In genomic region chr11:13316528-13316961, GRCh38 we compare ENCODE assay signal across 9 cellular contexts. TPM values are rescaled to one million over a fixed set of nuclear protein-coding genes. Genes with fewer than 3 reads are reported as not detected.
DNase-seq lines count a peak whose midpoint lies in the region; ATAC-seq and TF ChIP-seq lines count a peak whose summit lies in the region.
"Had no signal": no experiment of that assay in that cellular context is flagged by ENCODE, and none has a peak within 500 bp of the region (broad histone marks: within the 10 kb centered on the region; RNA-seq: fewer than 3 reads in every experiment).

No MANE protein-coding gene starts in this region.

- no peak overlapping the region for H3K4me2 ChIP-seq in SK-N-SH

- ATAC-seq in Right ventricle myocardium superior (ENCODE audit: poor library complexity) (peak; percentile 57), HG02623 (IDR thresholded peaks at IDR 0.05; ENCODE audit: unreplicated experiment) (no peak)
- no peak for ATAC-seq in naive thymus-derived CD4-positive, alpha-beta T cell

- H3K4me1 Mint-ChIP-seq in naive thymus-derived CD4-positive, alpha-beta T cell: peaks cover 36 to 93% (median 87%) of the 10 kb centered on the region in 7 donors
- peaks cover 12% of the 10 kb centered on the region for H3K4me1 Mint-ChIP-seq in endodermal cell

- H3K36me3 ChIP-seq in SK-N-SH (replicated peaks in 1 of 2; ENCODE audit: control insufficient read depth in 1 of 2, insufficient read depth in 2 of 2, low read length in 1 of 2): no peaks in the 10 kb centered on the region
- H3K36me3 ChIP-seq in left ventricle myocardium inferior: peaks cover 6% of the 10 kb centered on the region
- H3K36me3 ChIP-seq in naive thymus-derived CD4-positive, alpha-beta T cell (ENCODE audit: control insufficient read depth in 2 of 3, insufficient read depth in 3 of 3, low read length in 3 of 3): peaks cover 0 to 17% (median 0%) of the 10 kb centered on the region in 3 experiments
- no peaks in the 10 kb centered on the region for H3K36me3 ChIP-seq in endodermal cell (ENCODE audit: control insufficient read depth, insufficient read depth, low read length)

- H3F3A ChIP-seq in SK-N-SH (replicated peaks; ENCODE audit: insufficient read depth): no peaks in the 10 kb centered on the region

- POLR2A ChIA-PET in SK-N-SH (lab: Yijun Ruan, JAX): no interaction called here
- POLR2A ChIA-PET in naive thymus-derived CD4-positive, alpha-beta T cell (lab: Charles Lee): no interaction called here

- CTCF ChIA-PET in SK-N-SH (lab: Yijun Ruan, JAX): interaction anchor here (0.9 to 6.1 kb wide), 6 partner anchors 10 to 28 kb away, joined by 3 to 46 read pairs (median 4); no protein-coding TSS in a partner anchor
- CTCF ChIA-PET in naive thymus-derived CD4-positive, alpha-beta T cell (lab: Charles Lee): no interaction called here

- WGBS in SK-N-SH (ENCODE audit: low lambda C conversion rate): 74% methylated on average over 4 of the region's 4 CpGs
- 85% methylated on average over 4 of the region's 4 CpGs; no CpG with 5 or more reads in 1 of the 2 experiments for WGBS in endodermal cell (ENCODE audit: insufficient coverage in 1 of 2, insufficient read length in 1 of 2), 2 experiments

- no peak for TF ChIP-seq RAD21 in SK-N-SH (IDR thresholded peaks at IDR 0.05; ENCODE audit: low read length)

- H3K27ac ChIP-seq in SK-N-SH (ENCODE audit: low read depth in 2 of 2, low read length in 1 of 2) (peak overlapping the region; percentile 52 to 72), left ventricle myocardium inferior (replicated peaks) (peak overlapping the region; percentile 32), dorsolateral prefrontal cortex (peak overlapping the region in 9 of 59 donors; percentile 5 to 51 (median 22)), endodermal cell (ENCODE audit: low read depth, low read length) (no peak overlapping the region)
- no peak overlapping the region for H3K27ac ChIP-seq in naive thymus-derived CD4-positive, alpha-beta T cell (ENCODE audit: low read depth, low read length)

- H3K9me3 ChIP-seq in SK-N-SH: no peaks in the 10 kb centered on the region
- H3K9me3 ChIP-seq in left ventricle myocardium inferior (replicated peaks): no peaks in the 10 kb centered on the region
- no peaks in the 10 kb centered on the region for H3K9me3 ChIP-seq in naive thymus-derived CD4-positive, alpha-beta T cell (ENCODE audit: control insufficient read depth in 2 of 3, low read length in 3 of 3)
- H3K9me3 ChIP-seq in endodermal cell (ENCODE audit: control insufficient read depth, low read length): no peaks in the 10 kb centered on the region

- H3K9me2 ChIP-seq in SK-N-SH: no peaks in the 10 kb centered on the region

- intact Hi-C loops in Right ventricle myocardium superior (cut with DNase I): no loop called here
- intact Hi-C loops in cardiac septum (cut with DNase I): no loop called here
- intact Hi-C loops in left ventricle myocardium inferior (cut with micrococcal nuclease): no loop called here
- intact Hi-C loops in dorsolateral prefrontal cortex (cut with DNase I): no loop called here
- intact Hi-C loops in naive thymus-derived CD4-positive, alpha-beta T cell (cut with micrococcal nuclease): loop anchor here in 1 of 2 donors (5.0 kb wide), 1 partner anchor 39 kb away; the partner anchor contains the start of gene BMAL1

- TF ChIP-seq EP300 in SK-N-SH (IDR thresholded peaks at IDR 0.05; ENCODE audit: borderline replicate concordance in 1 of 2, low read depth in 1 of 2, low read length in 1 of 2): no peak

- H3K4me1 ChIP-seq in SK-N-SH (ENCODE audit: control insufficient read depth in 1 of 2, insufficient read depth in 2 of 2, low read depth in 1 of 2, low read length in 1 of 2): peaks cover 6 to 31% of the 10 kb centered on the region in 2 experiments; a peak in 3 of 4 replicates
- H3K4me1 ChIP-seq in left ventricle myocardium inferior: peaks cover 78% of the 10 kb centered on the region
- H3K4me1 ChIP-seq in naive thymus-derived CD4-positive, alpha-beta T cell (ENCODE audit: control insufficient read depth in 2 of 2, insufficient read depth in 2 of 2, low read length in 2 of 2): peaks cover 20 to 21% of the 10 kb centered on the region in 2 donors
- no peaks in the 10 kb centered on the region for H3K4me1 ChIP-seq in endodermal cell (ENCODE audit: control insufficient read depth, insufficient read depth, low read length)

- H3K9ac ChIP-seq in SK-N-SH (no peak overlapping the region), endodermal cell (ENCODE audit: extremely low read depth, low read length, poor library complexity, severe bottlenecking) (no peak overlapping the region)

- H2AFZ ChIP-seq in SK-N-SH (ENCODE audit: low read depth): 0 out of 2 replicates have a peak overlapping the region, but pooled peaks have one; percentile 40

- H3K4me3 ChIP-seq in SK-N-SH (ENCODE audit: low read depth in 2 of 2, low read length in 1 of 2) (no peak overlapping the region), left ventricle myocardium inferior (no peak overlapping the region), dorsolateral prefrontal cortex (no peak overlapping the region), endodermal cell (ENCODE audit: low read length) (no peak overlapping the region)
- H3K4me3 ChIP-seq in naive thymus-derived CD4-positive, alpha-beta T cell (ENCODE audit: low read length): no peak overlapping the region

- H3K36me3 Mint-ChIP-seq in naive thymus-derived CD4-positive, alpha-beta T cell: peaks cover 8 to 26% (median 13%) of the 10 kb centered on the region in 5 donors
- no peaks in the 10 kb centered on the region for H3K36me3 Mint-ChIP-seq in endodermal cell (ENCODE audit: low read depth)

- peak overlapping the region in 3 of 10 donors; percentile 1 to 18 (median 4) for H3K4me3 Mint-ChIP-seq in naive thymus-derived CD4-positive, alpha-beta T cell
- no peak overlapping the region for H3K4me3 Mint-ChIP-seq in endodermal cell
- H3K4me3 Mint-ChIP-seq: IgD-negative memory B cell had no signal

- H3K27ac Mint-ChIP-seq in naive thymus-derived CD4-positive, alpha-beta T cell: peak overlapping the region in 3 of 9 donors; percentile 14 to 51 (median 28)
- H3K27ac Mint-ChIP-seq in endodermal cell: no peak overlapping the region

- no peaks in the 10 kb centered on the region for H3K27me3 ChIP-seq in SK-N-SH (ENCODE audit: insufficient read depth)
- H3K27me3 ChIP-seq in left ventricle myocardium inferior (ENCODE audit: low read depth): no peaks in the 10 kb centered on the region
- no peaks in the 10 kb centered on the region for H3K27me3 ChIP-seq in dorsolateral prefrontal cortex
- H3K27me3 ChIP-seq in naive thymus-derived CD4-positive, alpha-beta T cell (ENCODE audit: control insufficient read depth in 2 of 2, insufficient read depth in 2 of 2, low read length in 2 of 2): no peaks in the 10 kb centered on the region
- no peaks in the 10 kb centered on the region for H3K27me3 ChIP-seq in endodermal cell (ENCODE audit: control insufficient read depth, insufficient read depth, low read length, poor library complexity, severe bottlenecking)

- TF ChIP-seq CTCF in SK-N-SH (IDR thresholded peaks at IDR 0.05): no peak
- TF ChIP-seq CTCF in left ventricle myocardium inferior (IDR thresholded peaks at IDR 0.05; ENCODE audit: borderline replicate concordance): no peak
- TF ChIP-seq CTCF in dorsolateral prefrontal cortex (IDR thresholded peaks at IDR 0.05 in 54 of 56, conservative IDR thresholded peaks at IDR 0.05 in 2 of 56; ENCODE audit: low read depth in 1 of 56, partially characterized antibody in 56 of 56): no peak
- no peak for TF ChIP-seq CTCF in endodermal cell (conservative IDR thresholded peaks at IDR 0.05)

- H3K79me2 ChIP-seq in SK-N-SH (ENCODE audit: insufficient read depth): peaks cover 15% of the 10 kb centered on the region; the same call in 1 of the 2 replicates

- DNase-seq in Right ventricle myocardium superior (peak; percentile 63), cardiac septum (ENCODE audit: low spot score) (no peak), SK-N-SH (no peak), left ventricle myocardium inferior (no peak), dorsolateral prefrontal cortex (no peak), endodermal cell (no peak)
- DNase-seq in naive thymus-derived CD4-positive, alpha-beta T cell: no peak

- no peaks in the 10 kb centered on the region for H3K27me3 Mint-ChIP-seq in naive thymus-derived CD4-positive, alpha-beta T cell
- H3K27me3 Mint-ChIP-seq in endodermal cell (ENCODE audit: insufficient read depth): no peaks in the 10 kb centered on the region
- H3K27me3 Mint-ChIP-seq: IgD-negative memory B cell had no signal

- no peaks in the 10 kb centered on the region for H3K9me3 Mint-ChIP-seq in naive thymus-derived CD4-positive, alpha-beta T cell
- no peaks in the 10 kb centered on the region for H3K9me3 Mint-ChIP-seq in endodermal cell
- H3K9me3 Mint-ChIP-seq: IgD-negative memory B cell had no signal

- H4K20me1 ChIP-seq in SK-N-SH (ENCODE audit: insufficient read depth): no peaks in the 10 kb centered on the region

TF ChIP-seq in SK-N-SH, 30 proteins besides CTCF, POLR2A, EP300 and RAD21 (continues in another document):
- no peak for TF ChIP-seq TEAD4 (IDR thresholded peaks at IDR 0.05; ENCODE audit: borderline replicate concordance, insufficient read depth)
- peak; percentile 37; the same call in 1 of the 2 replicates for TF ChIP-seq FOSL2 (IDR thresholded peaks at IDR 0.05; ENCODE audit: borderline replicate concordance, low read depth)
- no peak for TF ChIP-seq FOXM1 (IDR thresholded peaks at IDR 0.05; ENCODE audit: low read depth)
- TF ChIP-seq SIN3A (IDR thresholded peaks at IDR 0.05; ENCODE audit: borderline replicate concordance, low read depth, low read length): no peak
- TF ChIP-seq GABPA (IDR thresholded peaks at IDR 0.05; ENCODE audit: low read depth): no peak
- peak; percentile 21; the same call in 1 of the 2 replicates for TF ChIP-seq NFIC (IDR thresholded peaks at IDR 0.05; ENCODE audit: borderline replicate concordance)
- TF ChIP-seq RFX5 (IDR thresholded peaks at IDR 0.05; ENCODE audit: low read length): no peak
- TF ChIP-seq RXRA (IDR thresholded peaks at IDR 0.05; ENCODE audit: borderline replicate concordance, low read depth): no peak
- TF ChIP-seq TAF1 (IDR thresholded peaks at IDR 0.05; ENCODE audit: borderline replicate concordance, low read depth, low read length): no peak
- TF ChIP-seq ELF1 (IDR thresholded peaks at IDR 0.05): no peak
- TF ChIP-seq EZH2phosphoT487 (IDR thresholded peaks at IDR 0.05; ENCODE audit: borderline replicate concordance, low read depth): no peak
- no peak for TF ChIP-seq YY1 (IDR thresholded peaks at IDR 0.05; ENCODE audit: low read depth)

RNA-seq across cellular contexts. Expression of gene BMAL1, which starts 39.0 kb away (rescaled TPM):
- 9.8 TPM for total RNA-seq in Right ventricle myocardium superior
- total RNA-seq in cardiac septum: 11.6 TPM
- polyA plus RNA-seq in SK-N-SH (2012; rRNA removed): 6.5 and 8.2 TPM in 2 replicates
- polyA plus RNA-seq in SK-N-SH (2012; cell fraction: cytosol; rRNA removed): 7.0 and 7.3 TPM in 2 replicates
- 12.0 and 14.1 TPM in 2 replicates for polyA plus RNA-seq in SK-N-SH (2012; cell fraction: nucleus; rRNA removed)
- total RNA-seq in left ventricle myocardium inferior: 7.1 TPM
- total RNA-seq in dorsolateral prefrontal cortex: 100 to 1,000 TPM in 9 of 120 experiments, 10 to 100 TPM in 111; 32.1 to 122 (median 72.5) TPM
- 10 to 100 TPM; 36.1 to 88.3 (median 68.4) TPM for total RNA-seq in naive thymus-derived CD4-positive, alpha-beta T cell
- 10 to 100 TPM; 12.8 to 16.3 TPM for polyA plus RNA-seq in naive thymus-derived CD4-positive, alpha-beta T cell
- total RNA-seq in endodermal cell: 1 to 10 TPM; 3.7 to 7.2 TPM
- 4.3 TPM for polyA plus RNA-seq in endodermal cell (2013, experiment 1 of 2)
- polyA plus RNA-seq in endodermal cell (2013, experiment 2 of 2): 5.7 TPM

Comparison
In these comparisons a context has a peak if more than half of its experiments do, and no peak if none do; other contexts are left out.
1. H3K27ac ChIP-seq: peak in SK-N-SH (2 of 2) and left ventricle myocardium inferior (single experiment); none in naive thymus-derived CD4-positive, alpha-beta T cell (single experiment) and endodermal cell (single experiment).